13 cellular contexts compared by ENCODE assay signal in genomic region chr10:67802767-67803538, GRCh38. TPM values are rescaled to one million over a fixed set of nuclear protein-coding genes. Genes with fewer than 3 reads are reported as not detected.
DNase-seq lines count a peak whose midpoint lies in the region; ATAC-seq and TF ChIP-seq lines count a peak whose summit lies in the region.
"Had no signal": no experiment of that assay in that cellular context is flagged by ENCODE, and none has a peak within 500 bp of the region (broad histone marks: within the 10 kb centered on the region; RNA-seq: fewer than 3 reads in every experiment).

No MANE protein-coding gene starts in this region.

- no peaks in the 10 kb centered on the region for H3K27me3 ChIP-seq in colonic mucosa

- no peaks in the 10 kb centered on the region for H3K9me3 ChIP-seq in colonic mucosa

- no peaks in the 10 kb centered on the region for H3K4me1 ChIP-seq in colonic mucosa

- no peak overlapping the region for H3K9ac ChIP-seq in colonic mucosa (ENCODE audit: low read depth in 2 of 2, low read length in 2 of 2)

- no peak for DNase-seq in activated CD4-positive, alpha-beta memory T cell treated with anti-CD3 and anti-CD28 coated beads for 36 hours
- DNase-seq in activated CD4-positive, alpha-beta memory T cell treated with anti-CD3 and anti-CD28 coated beads, Interleukin-2, amount 10 ng/mL, durations not matched to agents 7 days and 5 days: no peak
- DNase-seq in stimulated activated effector memory CD8-positive, alpha-beta T cell treated with anti-CD3 and anti-CD28 coated beads, Interleukin-12 subunit alpha, Interleukin-12 subunit beta, amount 100 ng/mL, for 72 hours (ENCODE audit: low spot score in 2 of 2): no peak
- DNase-seq in left ventricle myocardium superior (no peak), Right ventricle myocardium inferior (ENCODE audit: missing footprints) (no peak), colonic mucosa (no peak)
- DNase-seq: activated CD4-positive, alpha-beta T cell treated with anti-CD3 and anti-CD28 coated beads, Interleukin-2, amount 50 U/mL, for 4 hours; activated naive CD8-positive, alpha-beta T cell treated with anti-CD3 and anti-CD28 coated beads, Interleukin-2, amount 10 ng/mL, durations not matched to agents 7 days and 5 days; midbrain had no signal

- no peaks in the 10 kb centered on the region for H3K36me3 ChIP-seq in colonic mucosa

- no peak overlapping the region for H3K4me3 ChIP-seq in colonic mucosa

- no peak overlapping the region for H3K27ac ChIP-seq in colonic mucosa

- H3K27me3 Mint-ChIP-seq in activated CD4-positive, alpha-beta memory T cell treated with anti-CD3 and anti-CD28 coated beads for 36 hours: peaks cover 2% of the 10 kb centered on the region
- no peaks in the 10 kb centered on the region for H3K27me3 Mint-ChIP-seq in activated CD4-positive, alpha-beta memory T cell treated with anti-CD3 and anti-CD28 coated beads, Interleukin-2, amount 10 ng/mL, durations not matched to agents 7 days and 5 days
- H3K27me3 Mint-ChIP-seq: activated naive CD8-positive, alpha-beta T cell treated with anti-CD3 and anti-CD28 coated beads, Interleukin-2, amount 10 ng/mL, durations not matched to agents 7 days and 5 days; type B pancreatic cell had no signal

- H3K27ac Mint-ChIP-seq in activated CD4-positive, alpha-beta memory T cell treated with anti-CD3 and anti-CD28 coated beads for 36 hours: peak overlapping the region; percentile 38
- no peak overlapping the region for H3K27ac Mint-ChIP-seq in activated CD4-positive, alpha-beta memory T cell treated with anti-CD3 and anti-CD28 coated beads, Interleukin-2, amount 10 ng/mL, durations not matched to agents 7 days and 5 days
- H3K27ac Mint-ChIP-seq in stimulated activated effector memory CD8-positive, alpha-beta T cell treated with anti-CD3 and anti-CD28 coated beads, Interleukin-12 subunit alpha, Interleukin-12 subunit beta, amount 100 ng/mL, for 72 hours: no peak overlapping the region
- H3K27ac Mint-ChIP-seq: activated naive CD8-positive, alpha-beta T cell treated with anti-CD3 and anti-CD28 coated beads, Interleukin-2, amount 10 ng/mL, durations not matched to agents 7 days and 5 days had no signal

- no peak overlapping the region for H3K4me3 Mint-ChIP-seq in activated CD4-positive, alpha-beta memory T cell treated with anti-CD3 and anti-CD28 coated beads for 36 hours
- H3K4me3 Mint-ChIP-seq in activated CD4-positive, alpha-beta memory T cell treated with anti-CD3 and anti-CD28 coated beads, Interleukin-2, amount 10 ng/mL, durations not matched to agents 7 days and 5 days: no peak overlapping the region
- H3K4me3 Mint-ChIP-seq in stimulated activated effector memory CD8-positive, alpha-beta T cell treated with anti-CD3 and anti-CD28 coated beads, Interleukin-12 subunit alpha, Interleukin-12 subunit beta, amount 100 ng/mL, for 72 hours: no peak overlapping the region
- H3K4me3 Mint-ChIP-seq: activated naive CD8-positive, alpha-beta T cell treated with anti-CD3 and anti-CD28 coated beads, Interleukin-2, amount 10 ng/mL, durations not matched to agents 7 days and 5 days; type B pancreatic cell had no signal

- no peak for TF ChIP-seq CTCF in colonic mucosa (IDR thresholded peaks at IDR 0.05)

- peaks cover 26% of the 10 kb centered on the region for H3K4me1 Mint-ChIP-seq in activated CD4-positive, alpha-beta memory T cell treated with anti-CD3 and anti-CD28 coated beads for 36 hours (ENCODE audit: low read depth)
- H3K4me1 Mint-ChIP-seq in activated CD4-positive, alpha-beta memory T cell treated with anti-CD3 and anti-CD28 coated beads, Interleukin-2, amount 10 ng/mL, durations not matched to agents 7 days and 5 days: peaks cover 15% of the 10 kb centered on the region
- peaks cover 10% of the 10 kb centered on the region for H3K4me1 Mint-ChIP-seq in stimulated activated effector memory CD8-positive, alpha-beta T cell treated with anti-CD3 and anti-CD28 coated beads, Interleukin-12 subunit alpha, Interleukin-12 subunit beta, amount 100 ng/mL, for 72 hours

- intact Hi-C loops in activated CD4-positive, alpha-beta memory T cell treated with anti-CD3 and anti-CD28 coated beads for 36 hours (cut with micrococcal nuclease): loop anchor here (1.0 kb wide), 3 partner anchors 12 to 46 kb away; no protein-coding TSS in a partner anchor
- intact Hi-C loops in left ventricle myocardium superior (cut with micrococcal nuclease) (no loop called here), Right ventricle myocardium inferior (cut with DNase I) (no loop called here), colonic mucosa (cut with DNase I) (no loop called here)

- CTCF ChIA-PET in activated CD4-positive, alpha-beta memory T cell treated with anti-CD3 and anti-CD28 coated beads for 36 hours (lab: Charles Lee): interaction anchor here (0.7 to 3.0 kb wide), 4 partner anchors 14 to 350 kb away, joined by 3 to 22 read pairs (median 4); no protein-coding TSS in a partner anchor
- CTCF ChIA-PET in activated CD4-positive, alpha-beta memory T cell treated with anti-CD3 and anti-CD28 coated beads, Interleukin-2, amount 10 ng/mL, durations not matched to agents 7 days and 5 days (lab: Charles Lee): no interaction called here

- POLR2A ChIA-PET in activated CD4-positive, alpha-beta memory T cell treated with anti-CD3 and anti-CD28 coated beads for 36 hours (lab: Charles Lee): interaction anchor here (0.6 to 0.9 kb wide), 2 partner anchors 12 to 69 kb away, joined by 3 to 4 read pairs; no protein-coding TSS in a partner anchor
- POLR2A ChIA-PET in activated CD4-positive, alpha-beta memory T cell treated with anti-CD3 and anti-CD28 coated beads, Interleukin-2, amount 10 ng/mL, durations not matched to agents 7 days and 5 days (lab: Charles Lee): interaction anchor here (1.0 kb wide), 1 partner anchor 14 kb away, joined by 3 read pairs; no protein-coding TSS in a partner anchor

- peak; percentile 49 for ATAC-seq in HG02588 (IDR thresholded peaks at IDR 0.05; ENCODE audit: unreplicated experiment)
- ATAC-seq in HG03469 (IDR thresholded peaks at IDR 0.05; ENCODE audit: unreplicated experiment): peak; percentile 20
- ATAC-seq in stimulated activated effector memory CD8-positive, alpha-beta T cell treated with anti-CD3 and anti-CD28 coated beads, Interleukin-12 subunit alpha, Interleukin-12 subunit beta, amount 100 ng/mL, for 72 hours: peak; percentile 55
- no peak for ATAC-seq in left ventricle myocardium superior
- no peak for ATAC-seq in Right ventricle myocardium inferior
- ATAC-seq: esophagus mucosa had no signal

- H3K9me3 Mint-ChIP-seq in activated CD4-positive, alpha-beta memory T cell treated with anti-CD3 and anti-CD28 coated beads for 36 hours: no peaks in the 10 kb centered on the region
- H3K9me3 Mint-ChIP-seq in activated CD4-positive, alpha-beta memory T cell treated with anti-CD3 and anti-CD28 coated beads, Interleukin-2, amount 10 ng/mL, durations not matched to agents 7 days and 5 days: no peaks in the 10 kb centered on the region
- no peaks in the 10 kb centered on the region for H3K9me3 Mint-ChIP-seq in stimulated activated effector memory CD8-positive, alpha-beta T cell treated with anti-CD3 and anti-CD28 coated beads, Interleukin-12 subunit alpha, Interleukin-12 subunit beta, amount 100 ng/mL, for 72 hours
- H3K9me3 Mint-ChIP-seq: type B pancreatic cell had no signal

- no peaks in the 10 kb centered on the region for H3K36me3 Mint-ChIP-seq in activated CD4-positive, alpha-beta memory T cell treated with anti-CD3 and anti-CD28 coated beads for 36 hours
- no peaks in the 10 kb centered on the region for H3K36me3 Mint-ChIP-seq in activated CD4-positive, alpha-beta memory T cell treated with anti-CD3 and anti-CD28 coated beads, Interleukin-2, amount 10 ng/mL, durations not matched to agents 7 days and 5 days (ENCODE audit: low read depth)
- H3K36me3 Mint-ChIP-seq in stimulated activated effector memory CD8-positive, alpha-beta T cell treated with anti-CD3 and anti-CD28 coated beads, Interleukin-12 subunit alpha, Interleukin-12 subunit beta, amount 100 ng/mL, for 72 hours: no peaks in the 10 kb centered on the region
- H3K36me3 Mint-ChIP-seq: type B pancreatic cell had no signal

RNA-seq across cellular contexts. Expression of gene DNAJC12, which starts 35.0 kb away (rescaled TPM):
- 10 to 100 TPM in 1 of 2 experiments, 1 to 10 TPM in 1; 8.8 to 11.5 TPM for total RNA-seq in activated CD4-positive, alpha-beta memory T cell treated with anti-CD3 and anti-CD28 coated beads for 36 hours
- total RNA-seq in activated CD4-positive, alpha-beta memory T cell treated with anti-CD3 and anti-CD28 coated beads, Interleukin-2, amount 10 ng/mL, durations not matched to agents 7 days and 5 days: 1 to 10 TPM; 4.1 to 6.1 TPM
- total RNA-seq in left ventricle myocardium superior (4.3 TPM), Right ventricle myocardium inferior (7.1 TPM), colonic mucosa (10 to 100 TPM in 1 of 2 donors, 1 to 10 TPM in 1; 6.9 to 10.2 TPM)

Comparison
In these comparisons a context has a peak if more than half of its experiments do, and no peak if none do; other contexts are left out.
1. ATAC-seq: peak in HG02588 (single experiment), HG03469 (single experiment) and stimulated activated effector memory CD8-positive, alpha-beta T cell treated with anti-CD3 and anti-CD28 coated beads, Interleukin-12 subunit alpha, Interleukin-12 subunit beta, amount 100 ng/mL, for 72 hours (single experiment); none in left ventricle myocardium superior (single experiment) and Right ventricle myocardium inferior (single experiment).